22 cellular contexts compared by ENCODE assay signal in genomic region chr10:131700506-131700905, GRCh38.
DNase-seq lines count a peak whose midpoint lies in the region; ATAC-seq, FAIRE-seq and TF ChIP-seq lines count a peak whose summit lies in the region.
"Had no signal": no experiment of that assay in that cellular context is flagged by ENCODE, and none has a peak within 500 bp of the region (broad histone marks: within the 10 kb centered on the region; RNA-seq: fewer than 3 reads in every experiment).

No MANE protein-coding gene starts in this region.

- TF ChIP-seq CTCF in HepG2 (CRISPR knock-in tag; IDR thresholded peaks at IDR 0.05) (no peak), right lobe of liver (IDR thresholded peaks at IDR 0.05) (no peak), H1 (IDR thresholded peaks at IDR 0.05; ENCODE audit: control extremely low read depth in 1 of 3, insufficient read depth in 1 of 3, low read depth in 1 of 3, low read length in 3 of 3) (no peak), progenitor cell of endocrine pancreas (IDR thresholded peaks at IDR 0.05; ENCODE audit: unreplicated experiment) (no peak)

- H3K18ac ChIP-seq in H1 (ENCODE audit: extremely low read depth, low read length) = no peak overlapping the region

- H2AFZ ChIP-seq in HepG2 (ENCODE audit: low read length) = no peak overlapping the region
- no peak overlapping the region for H2AFZ ChIP-seq in H1 (ENCODE audit: low read length)
- H2AFZ ChIP-seq: PC-9 had no signal

- H3K4me1 ChIP-seq in HepG2 (ENCODE audit: insufficient read depth, low read length) = no peaks in the 10 kb centered on the region
- H3K4me1 ChIP-seq in right lobe of liver = no peaks in the 10 kb centered on the region
- H3K4me1 ChIP-seq in H1 (replicated peaks in 1 of 4; ENCODE audit: control insufficient read depth in 3 of 4, insufficient read depth in 4 of 4, low read length in 3 of 4) = no peaks in the 10 kb centered on the region; a peak in 1 of 7 replicates

- POLR2A ChIA-PET in HepG2 (lab: Yijun Ruan, JAX) = no interaction called here
- POLR2A ChIA-PET in H1 (lab: Charles Lee; ENCODE audit: partially characterized antibody) = no interaction called here

- H3K9me3 ChIP-seq in HepG2 (ENCODE audit: low read length) = no peaks in the 10 kb centered on the region
- no peaks in the 10 kb centered on the region for H3K9me3 ChIP-seq in right lobe of liver
- no peaks in the 10 kb centered on the region for H3K9me3 ChIP-seq in H1 (ENCODE audit: insufficient read depth in 2 of 2, low read depth in 1 of 2, low read length in 1 of 2)

- no peak for ATAC-seq in HepG2
- ATAC-seq in right lobe of liver = no peak
- ATAC-seq in GM21737 (IDR thresholded peaks at IDR 0.05; ENCODE audit: unreplicated experiment) = no peak
- ATAC-seq in HG03108 (IDR thresholded peaks at IDR 0.05; ENCODE audit: unreplicated experiment) = no peak

- no peak for TF ChIP-seq EP300 in HepG2 (IDR thresholded peaks at IDR 0.05; ENCODE audit: low read depth in 2 of 2, low read length in 2 of 2)
- TF ChIP-seq EP300 in HepG2 (CRISPR knock-in tag; IDR thresholded peaks at IDR 0.05; ENCODE audit: borderline replicate concordance) = no peak
- no peak for TF ChIP-seq EP300 in H1 (IDR thresholded peaks at IDR 0.05; ENCODE audit: borderline replicate concordance in 1 of 2, low read depth in 2 of 2, low read length in 2 of 2)

- no peak overlapping the region for H3K23ac ChIP-seq in H1 (ENCODE audit: insufficient read length)

- no peak overlapping the region for H4K5ac ChIP-seq in H1 (ENCODE audit: insufficient read length, low read depth, low read length)

- no peak for TF ChIP-seq POLR2A in HepG2 (IDR thresholded peaks at IDR 0.05; ENCODE audit: insufficient read depth in 1 of 2, low read depth in 2 of 2, low read length in 2 of 2)
- no peak for TF ChIP-seq POLR2A in right lobe of liver (IDR thresholded peaks at IDR 0.05)
- no peak for TF ChIP-seq POLR2A in H1 (IDR thresholded peaks at IDR 0.05; ENCODE audit: control extremely low read depth in 1 of 2, low read depth in 2 of 2, low read length in 2 of 2)

- H3K4me2 ChIP-seq in HepG2 (ENCODE audit: low read depth, low read length) = no peak overlapping the region
- no peak overlapping the region for H3K4me2 ChIP-seq in H1 (ENCODE audit: insufficient read depth in 1 of 2, low read depth in 2 of 2, low read length in 2 of 2)
- H3K4me2 ChIP-seq: PC-9 had no signal

- H2BK12ac ChIP-seq in H1 (ENCODE audit: low read depth, low read length) = no peak overlapping the region

- H2BK120ac ChIP-seq in H1 (replicated peaks; ENCODE audit: low read depth, low read length) = no peak overlapping the region

- H2AK5ac ChIP-seq in H1 (ENCODE audit: low read depth, low read length) = 0 out of 2 replicates have a peak overlapping the region, but pooled peaks have one; percentile 55

- no peak overlapping the region for H2BK5ac ChIP-seq in H1 (ENCODE audit: low read depth, low read length)

- H3K9ac ChIP-seq in HepG2 (ENCODE audit: insufficient read depth, low read depth, low read length) (no peak overlapping the region), H1 (replicated peaks in 1 of 4; ENCODE audit: extremely low read depth in 1 of 4, low read depth in 3 of 4, low read length in 3 of 4) (no peak overlapping the region)

- no peak overlapping the region for H3K4me3 Mint-ChIP-seq in progenitor cell of endocrine pancreas (ENCODE audit: low read depth)
- H3K4me3 Mint-ChIP-seq: CD4-positive, alpha-beta T cell; H9; HFFc6 had no signal

- H3K79me2 ChIP-seq in HepG2 (ENCODE audit: insufficient read depth, low read length) = no peaks in the 10 kb centered on the region
- no peaks in the 10 kb centered on the region for H3K79me2 ChIP-seq in H1 (ENCODE audit: control insufficient read depth in 1 of 2, insufficient read depth in 2 of 2, low read length in 2 of 2)

- 0% methylated on average over 3 of the region's 10 CpGs for WGBS in HepG2 (ENCODE audit: low lambda C conversion rate)
- WGBS in right lobe of liver (ENCODE audit: insufficient coverage, low coverage, low lambda C conversion rate, missing lambda C conversion rate) = 63% methylated on average over 9 of the region's 10 CpGs
- WGBS in H1 (ENCODE audit: extremely low coverage in 1 of 2, insufficient coverage in 1 of 2, insufficient read length in 1 of 2, insufficient replicate concordance in 2 of 2, low coverage in 1 of 2, low lambda C conversion rate in 2 of 2, missing lambda C conversion rate in 1 of 2), 2 experiments = 91% methylated on average over 10 of the region's 10 CpGs; no CpG with 5 or more reads in 1 of the 2 experiments

- peaks cover 26% of the 10 kb centered on the region for H3K27me3 Mint-ChIP-seq in progenitor cell of endocrine pancreas

- H3K4me1 Mint-ChIP-seq in progenitor cell of endocrine pancreas (ENCODE audit: low read depth) = no peaks in the 10 kb centered on the region

- no peak overlapping the region for H3K4ac ChIP-seq in H1 (replicated peaks; ENCODE audit: insufficient read length, low read depth, low read length)

- H3K14ac ChIP-seq in H1 (ENCODE audit: insufficient read length) = no peak overlapping the region

- no peak overlapping the region for H2BK20ac ChIP-seq in H1 (ENCODE audit: low read length)

- H3K23me2 ChIP-seq in H1 (ENCODE audit: low read depth, low read length) = no peaks in the 10 kb centered on the region

- H3K4me3 ChIP-seq in HepG2 (replicated peaks in 1 of 3; ENCODE audit: insufficient read depth in 1 of 3, low read depth in 2 of 3, low read length in 3 of 3) = no peak overlapping the region
- H3K4me3 ChIP-seq in right lobe of liver = no peak overlapping the region
- H3K4me3 ChIP-seq in H1 (ENCODE audit: extremely low read depth in 1 of 4, insufficient read depth in 2 of 4, low read depth in 3 of 4, low read length in 4 of 4) = no peak overlapping the region
- H3K4me3 ChIP-seq: PC-9 had no signal

- DNase-seq in HepG2 (ENCODE audit: low spot score) (no peak), right lobe of liver (no peak), H1 (ENCODE audit: low read depth in 1 of 2, low spot score in 2 of 2) (peak in 1 of 2 experiments; percentile 33), progenitor cell of endocrine pancreas (ENCODE audit: low spot score, unreplicated experiment) (peak; percentile 3), AG08395 (ENCODE audit: low spot score) (no peak)
- DNase-seq: COR-L47, DMS 273 treated with DMSO at 0.1 percent for 48 hours, DMS79 treated with DMSO at 0.1 percent for 48 hours, H9, HFFc6, KBM-7, NCI-H1092, NCI-H1436 treated with DMSO at 0.1 percent for 48 hours, NCI-H1930, NCI-H510A, PC-9, RPMI8226, SIG-M5 had no signal

- CTCF ChIA-PET in HepG2 (lab: Yijun Ruan, JAX; ENCODE audit: low intra/inter-chr PET ratio, low total read pairs) = no interaction called here
- CTCF ChIA-PET in H1 (lab: Charles Lee; ENCODE audit: partially characterized antibody) = no interaction called here

- FAIRE-seq in HepG2 (lab: Jason Lieb, UNC) (no peak), H1 (lab: Jason Lieb, UNC) (no peak)

- H3K27ac ChIP-seq in HepG2 (ENCODE audit: extremely low read length, insufficient read depth, low read length) (no peak overlapping the region), right lobe of liver (no peak overlapping the region), H1 (ENCODE audit: low read depth, low read length) (no peak overlapping the region)
- H3K27ac ChIP-seq: HL-60, PC-9 had no signal

- intact Hi-C loops in HepG2 (cut with micrococcal nuclease; ENCODE audit: unreplicated experiment) = no loop called here
- intact Hi-C loops in right lobe of liver (cut with DNase I) = no loop called here

- no peaks in the 10 kb centered on the region for H3K36me3 ChIP-seq in HepG2 (replicated peaks in 1 of 2; ENCODE audit: control insufficient read depth in 1 of 2, insufficient read depth in 2 of 2, low read length in 2 of 2)
- H3K36me3 ChIP-seq in right lobe of liver = no peaks in the 10 kb centered on the region
- H3K36me3 ChIP-seq in H1 (ENCODE audit: control insufficient read depth in 2 of 4, insufficient read depth in 4 of 4, low read length in 3 of 4) = no peaks in the 10 kb centered on the region

- no peaks in the 10 kb centered on the region for H3K79me1 ChIP-seq in H1 (ENCODE audit: low read depth, low read length)

- no peaks in the 10 kb centered on the region for H3K36me3 Mint-ChIP-seq in progenitor cell of endocrine pancreas (ENCODE audit: insufficient read depth)

- no peak overlapping the region for H4K8ac ChIP-seq in H1 (ENCODE audit: extremely low read depth, insufficient read depth, low read length)

- peaks cover 0 to 5% of the 10 kb centered on the region in 2 experiments; a peak in 2 of 5 replicates for H3K27me3 ChIP-seq in HepG2 (ENCODE audit: control insufficient read depth in 1 of 2, insufficient read depth in 2 of 2, low read length in 2 of 2)
- no peaks in the 10 kb centered on the region for H3K27me3 ChIP-seq in right lobe of liver
- no peaks in the 10 kb centered on the region for H3K27me3 ChIP-seq in H1 (replicated peaks in 1 of 4; ENCODE audit: control insufficient read depth in 3 of 4, extremely low read depth in 1 of 4, insufficient read depth in 3 of 4, low read length in 3 of 4)

- H3K27ac Mint-ChIP-seq in progenitor cell of endocrine pancreas = no peak overlapping the region
- H3K27ac Mint-ChIP-seq: CD4-positive, alpha-beta T cell; HFFc6 had no signal

- H2BK15ac ChIP-seq in H1 (ENCODE audit: low read length) = 0 out of 2 replicates have a peak overlapping the region, but pooled peaks have one; percentile 23

- BruUV-seq in HepG2 (replicated peaks; lab: Mats Ljungman, UMichigan) = no TSS peak

- H3K56ac ChIP-seq in H1 (replicated peaks; ENCODE audit: insufficient read length, low read depth, low read length) = no peak overlapping the region

- H4K20me1 ChIP-seq in HepG2 (ENCODE audit: insufficient read depth, low read length) = no peaks in the 10 kb centered on the region
- H4K20me1 ChIP-seq in H1 (replicated peaks in 1 of 2; ENCODE audit: control insufficient read depth in 1 of 2, insufficient read depth in 2 of 2, low read length in 2 of 2) = no peaks in the 10 kb centered on the region

- no peak for TF ChIP-seq RAD21 in HepG2 (CRISPR knock-in tag; IDR thresholded peaks at IDR 0.05)
- no peak for TF ChIP-seq RAD21 in H1 (IDR thresholded peaks at IDR 0.05 in 1 of 2, conservative IDR thresholded peaks at IDR 0.05 in 1 of 2; ENCODE audit: low read depth in 2 of 2, low read length in 2 of 2)

- H3K9me3 Mint-ChIP-seq in progenitor cell of endocrine pancreas (ENCODE audit: low read depth) = no peaks in the 10 kb centered on the region
- H3K9me3 Mint-ChIP-seq: CD4-positive, alpha-beta T cell; H9 had no signal

- in situ Hi-C loops in HepG2 (cut with HindIII; ENCODE audit: extremely low pct_ligation_motif_present, low pct_unique_long_range_greater_than_20kb) = no loop called here

- no peak overlapping the region for H4K91ac ChIP-seq in H1 (replicated peaks; ENCODE audit: insufficient read length, low read length)

TF ChIP-seq in H1, 55 proteins besides CTCF, POLR2A, EP300 and RAD21 (continues in another document):
- TF ChIP-seq GABPA (IDR thresholded peaks at IDR 0.05; ENCODE audit: borderline replicate concordance, insufficient read depth, low read length) (no peak), BCL11A (IDR thresholded peaks at IDR 0.05; ENCODE audit: low read depth in 2 of 2, low read length in 2 of 2) (no peak), TEAD4 (IDR thresholded peaks at IDR 0.05; ENCODE audit: low read depth, low read length) (no peak)
